Comparison of ENCODE assay signal across 4 cellular contexts in genomic region chr9:139880-140279, GRCh38. TPM values are rescaled to one million over a fixed set of nuclear protein-coding genes. Genes with fewer than 3 reads are reported as not detected.
"Had no signal": no experiment of that assay in that cellular context is flagged by ENCODE, and none has a peak within 500 bp of the region (broad histone marks: within the 10 kb centered on the region; RNA-seq: fewer than 3 reads in every experiment).

No MANE protein-coding gene starts in this region.

RNA-seq across cellular contexts. Expression of gene FOXD4, which starts 21.7 kb away (rescaled TPM):
- total RNA-seq: smooth muscle cell, suprapubic skin, urinary bladder had no signal
- polyA plus RNA-seq: naive thymus-derived CD8-positive, alpha-beta T cell had no signal
